Comparison of ENCODE assay signal across 15 cellular contexts in the genomic region with DNA sequence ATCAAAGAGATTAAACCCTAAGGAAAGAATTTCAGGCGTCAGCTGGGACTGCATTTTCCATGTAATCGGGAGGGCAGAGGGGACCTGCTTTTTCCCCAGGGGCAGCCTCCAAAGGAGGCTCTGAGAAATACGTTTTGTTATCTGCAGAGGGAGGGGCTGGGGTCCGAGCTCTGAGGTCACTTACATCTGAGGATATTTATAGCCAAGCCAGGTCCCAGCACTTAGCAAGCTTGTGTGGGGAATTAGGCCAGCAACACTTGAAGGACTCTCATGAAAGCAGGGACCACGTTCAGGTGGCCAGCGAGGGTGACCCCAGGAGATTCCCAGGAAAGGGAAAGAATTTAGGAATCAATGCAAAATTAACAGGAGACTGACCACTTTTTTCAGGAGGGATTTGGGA. TPM values are rescaled to one million over a fixed set of nuclear protein-coding genes. Genes with fewer than 3 reads are reported as not detected.
DNase-seq lines count a peak whose midpoint lies in the region; ATAC-seq and TF ChIP-seq lines count a peak whose summit lies in the region.
"Had no signal": no experiment of that assay in that cellular context is flagged by ENCODE, and none has a peak within 500 bp of the region (broad histone marks: within the 10 kb centered on the region; RNA-seq: fewer than 3 reads in every experiment).

No MANE protein-coding gene starts in this region.

- no peaks in the 10 kb centered on the region for H3K4me1 Mint-ChIP-seq in WTC11
- peaks cover 47 to 65% of the 10 kb centered on the region in 2 donors for H3K4me1 Mint-ChIP-seq in stimulated activated naive B cell treated with anti-CD40 and anti-IgM and Interleukin-4, amounts not matched to agents 10 μg/mL and 1 μg/mL and 100 μg/mL, for 72 hours

- peak in 1 of 2 donors; percentile 86 for DNase-seq in cardiac muscle cell (ENCODE audit: low read depth in 1 of 2, low spot score in 1 of 2)
- no peak for DNase-seq in right cardiac atrium
- DNase-seq in WTC11 (ENCODE audit: low spot score), result no peak
- peak; percentile 26 for DNase-seq in left kidney (ENCODE audit: low read depth, low spot score)
- DNase-seq in stimulated activated naive B cell treated with anti-CD40 and anti-IgM and Interleukin-4, amounts not matched to agents 10 μg/mL and 1 μg/mL and 100 μg/mL, for 72 hours, result no peak
- no peak for DNase-seq in HT-29 (ENCODE audit: low spot score)
- no peak for DNase-seq in GM13977 (ENCODE audit: low spot score)
- DNase-seq: GOT3, NCI-H1048, NCI-H146, NCI-H2081, NCI-H524 treated with DMSO at 0.1 percent for 48 hours, SIG-M5 had no signal

- peak overlapping the region; percentile 49 for H3K27ac Mint-ChIP-seq in WTC11
- H3K27ac Mint-ChIP-seq in stimulated activated naive B cell treated with anti-CD40 and anti-IgM and Interleukin-4, amounts not matched to agents 10 μg/mL and 1 μg/mL and 100 μg/mL, for 72 hours, result peak overlapping the region; percentile 38

- CTCF ChIA-PET in WTC11 (lab: Charles Lee), result no interaction called here

- in situ Hi-C loops in GM13977 (cut with MboI; ENCODE audit: low pct_unique_long_range_greater_than_20kb, low sequenced_read_pairs, unreplicated experiment), result no loop called here

- H3K4me3 ChIP-seq in cardiac muscle cell (no peak overlapping the region), right cardiac atrium (ENCODE audit: low read length) (no peak overlapping the region)
- H3K4me3 ChIP-seq: A549 had no signal

- ATAC-seq in right cardiac atrium (no peak), WTC11 (no peak), HG03135 (IDR thresholded peaks at IDR 0.05; ENCODE audit: unreplicated experiment) (no peak)
- no peak for ATAC-seq in stimulated activated naive B cell treated with anti-CD40 and anti-IgM and Interleukin-4, amounts not matched to agents 10 μg/mL and 1 μg/mL and 100 μg/mL, for 72 hours (replicated peaks)

- no peaks in the 10 kb centered on the region for H3K9me3 Mint-ChIP-seq in WTC11
- H3K9me3 Mint-ChIP-seq in stimulated activated naive B cell treated with anti-CD40 and anti-IgM and Interleukin-4, amounts not matched to agents 10 μg/mL and 1 μg/mL and 100 μg/mL, for 72 hours, result no peaks in the 10 kb centered on the region

- peaks cover 16% of the 10 kb centered on the region for H3K4me1 ChIP-seq in cardiac muscle cell (ENCODE audit: low read depth)
- H3K4me1 ChIP-seq in right cardiac atrium (ENCODE audit: control insufficient read depth, insufficient read depth, low read length), result peaks cover 2% of the 10 kb centered on the region
- H3K4me1 ChIP-seq: A549 had no signal

- WGBS in right cardiac atrium, result 29% methylated on average over 6 of the region's 6 CpGs

- H3K4me3 Mint-ChIP-seq in WTC11, result no peak overlapping the region
- H3K4me3 Mint-ChIP-seq in stimulated activated naive B cell treated with anti-CD40 and anti-IgM and Interleukin-4, amounts not matched to agents 10 μg/mL and 1 μg/mL and 100 μg/mL, for 72 hours, result no peak overlapping the region

- POLR2A ChIA-PET in WTC11 (lab: Charles Lee), result no interaction called here

- H3K36me3 Mint-ChIP-seq in WTC11, result no peaks in the 10 kb centered on the region
- peaks cover 0 to 4% of the 10 kb centered on the region in 2 donors for H3K36me3 Mint-ChIP-seq in stimulated activated naive B cell treated with anti-CD40 and anti-IgM and Interleukin-4, amounts not matched to agents 10 μg/mL and 1 μg/mL and 100 μg/mL, for 72 hours

- H3K36me3 ChIP-seq in cardiac muscle cell, result no peaks in the 10 kb centered on the region

- intact Hi-C loops in right cardiac atrium (cut with DNase I), result no loop called here

- H3K27ac ChIP-seq in cardiac muscle cell (peak overlapping the region; percentile 71), right cardiac atrium (ENCODE audit: low read length) (no peak overlapping the region)
- H3K27ac ChIP-seq: A549 had no signal

- no peaks in the 10 kb centered on the region for H3K27me3 Mint-ChIP-seq in WTC11 (ENCODE audit: low read depth)
- H3K27me3 Mint-ChIP-seq in stimulated activated naive B cell treated with anti-CD40 and anti-IgM and Interleukin-4, amounts not matched to agents 10 μg/mL and 1 μg/mL and 100 μg/mL, for 72 hours, result no peaks in the 10 kb centered on the region

- H3K9me3 ChIP-seq in cardiac muscle cell (ENCODE audit: low read depth), result no peaks in the 10 kb centered on the region
- H3K9me3 ChIP-seq in right cardiac atrium (ENCODE audit: control insufficient read depth, low read length), result no peaks in the 10 kb centered on the region
- H3K9me3 ChIP-seq: A549 had no signal

- TF ChIP-seq CTCF in cardiac muscle cell (IDR thresholded peaks at IDR 0.05; ENCODE audit: low read depth, low read length), result no peak
- TF ChIP-seq CTCF in WTC11 (IDR thresholded peaks at IDR 0.05), result no peak
- no peak for TF ChIP-seq CTCF in GM13977 (IDR thresholded peaks at IDR 0.05; ENCODE audit: extremely low read depth, insufficient read depth, missing control alignments)

- H3K27me3 ChIP-seq in cardiac muscle cell (no peaks in the 10 kb centered on the region), right cardiac atrium (ENCODE audit: control insufficient read depth, insufficient read depth) (no peaks in the 10 kb centered on the region)

TF ChIP-seq in WTC11, 78 proteins besides CTCF, POLR2A, EP300 and RAD21:
- TF ChIP-seq FOXP1 (CRISPR knock-in tag; IDR thresholded peaks at IDR 0.05; ENCODE audit: borderline replicate concordance) (no peak), GABPB1 (CRISPR knock-in tag; IDR thresholded peaks at IDR 0.05) (no peak)
- TF ChIP-seq, protein P1, sequence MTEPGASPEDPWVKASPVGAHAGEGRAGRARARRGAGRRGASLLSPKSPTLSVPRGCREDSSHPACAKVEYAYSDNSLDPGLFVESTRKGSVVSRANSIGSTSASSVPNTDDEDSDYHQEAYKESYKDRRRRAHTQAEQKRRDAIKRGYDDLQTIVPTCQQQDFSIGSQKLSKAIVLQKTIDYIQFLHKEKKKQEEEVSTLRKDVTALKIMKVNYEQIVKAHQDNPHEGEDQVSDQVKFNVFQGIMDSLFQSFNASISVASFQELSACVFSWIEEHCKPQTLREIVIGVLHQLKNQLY (CRISPR knock-in tag; IDR thresholded peaks at IDR 0.05), result no peak

RNA-seq across cellular contexts. Expression of a gene that starts 20.6 kb away (rescaled TPM):
- 218 and 234 TPM in 2 replicates for total RNA-seq in cardiac muscle cell
- 182 and 230 TPM in 2 replicates for polyA plus RNA-seq in cardiac muscle cell
- total RNA-seq in right cardiac atrium, result 100 to 1,000 TPM in 3 of 4 donors, 10 to 100 TPM in 1; 97.7 to 111 (median 105) TPM
- 47.5 TPM for polyA plus RNA-seq in right cardiac atrium
- 319 to 326 TPM (median 321 TPM) in 3 replicates for total RNA-seq in WTC11 (2021)
- 185 and 211 TPM in 2 replicates for total RNA-seq in HT-29 (2014; rRNA removed; shearing (Covaris generic))

RNA-seq across cellular contexts. Expression of a gene that starts 55.9 kb away (rescaled TPM):
- total RNA-seq in cardiac muscle cell, result 22.4 and 32.3 TPM in 2 replicates
- polyA plus RNA-seq in cardiac muscle cell, result 29.0 and 33.8 TPM in 2 replicates
- total RNA-seq in right cardiac atrium, result 1 to 10 TPM; 3.6 to 4.3 (median 4.0) TPM
- 2.6 TPM for polyA plus RNA-seq in right cardiac atrium
- total RNA-seq in WTC11 (2021), result 12.2 to 13.6 TPM (median 12.6 TPM) in 3 replicates
- total RNA-seq in HT-29 (2014; rRNA removed; shearing (Covaris generic)), result 8.7 and 12.7 TPM in 2 replicates

RNA-seq across cellular contexts. Expression of a gene that starts 56.2 kb away (rescaled TPM):
- total RNA-seq in cardiac muscle cell (168 and 196 TPM in 2 replicates), right cardiac atrium (10 to 100 TPM; 75.6 to 82.1 (median 77.4) TPM), WTC11 (2021) (62.8 to 66.8 TPM (median 63.7 TPM) in 3 replicates)
- polyA plus RNA-seq in cardiac muscle cell (185 and 213 TPM in 2 replicates), right cardiac atrium (49.3 TPM)
- 63.0 and 85.9 TPM in 2 replicates for total RNA-seq in HT-29 (2014; rRNA removed; shearing (Covaris generic))
